1 cellular context compared by ENCODE assay signal in genomic region chr6:45933855-45934254, GRCh38.
TF ChIP-seq lines count a peak whose summit lies in the region.

No MANE protein-coding gene starts in this region.

TF ChIP-seq in H1, 55 proteins besides CTCF, POLR2A, EP300 and RAD21:
- TF ChIP-seq GTF2F1 (IDR thresholded peaks at IDR 0.05; ENCODE audit: borderline replicate concordance, low read depth, low read length), result no peak
- no peak for TF ChIP-seq BACH1 (IDR thresholded peaks at IDR 0.05; ENCODE audit: low read length)
- TF ChIP-seq ASH2L (IDR thresholded peaks at IDR 0.05; ENCODE audit: low read length), result no peak
- no peak for TF ChIP-seq BCL11A (IDR thresholded peaks at IDR 0.05; ENCODE audit: low read depth in 2 of 2, low read length in 2 of 2)
- no peak for TF ChIP-seq USF2 (IDR thresholded peaks at IDR 0.05; ENCODE audit: low read length)
TF ChIP-seq in H1: peak in this region for 0.
